27 cellular contexts compared by ENCODE assay signal in genomic region chr17:37190493-37190892, GRCh38.
DNase-seq lines count a peak whose midpoint lies in the region; TF ChIP-seq lines count a peak whose summit lies in the region.
"Had no signal": no experiment of that assay in that cellular context is flagged by ENCODE, and none has a peak within 500 bp of the region (broad histone marks: within the 10 kb centered on the region; RNA-seq: fewer than 3 reads in every experiment).

No MANE protein-coding gene starts in this region.

- no peak overlapping the region for H2BK120ac ChIP-seq in H9 (ENCODE audit: low read depth, low read length, poor library complexity, severe bottlenecking)

- H2BK12ac ChIP-seq in H9 (ENCODE audit: insufficient read length, low read depth, low read length) = no peak overlapping the region

- DNase-seq in BJ (ENCODE audit: low read depth) (no peak), H9 (no peak), chondrocyte (ENCODE audit: low spot score) (no peak), activated T-cell treated with anti-CD3 and anti-CD28 coated beads for 4 hours (no peak), medulla oblongata (ENCODE audit: extremely low spot score) (no peak), NCI-H1105 (lab: John Stamatoyannopoulos, UW) (no peak), NCI-H187 treated with DMSO at 0.1 percent for 48 hours (lab: John Stamatoyannopoulos, UW) (no peak)
- DNase-seq: ACHN; activated CD4-positive, alpha-beta T cell treated with anti-CD3 and anti-CD28 coated beads for 36 hours; activated CD8-positive, alpha-beta memory T cell treated with anti-CD3 and anti-CD28 coated beads for 24 hours; activated naive CD4-positive, alpha-beta T cell; activated T-cell treated with anti-CD3 and anti-CD28 coated beads, Interleukin-2, amount 50 U/mL, for 24 hours; amygdala; CD4-positive, CD25-positive, alpha-beta regulatory T cell; DMS 273 treated with DMSO at 0.1 percent for 48 hours; left colon; mesendoderm; MM.1S; NCI-H1417 treated with DMSO at 0.1 percent for 48 hours; NCI-H524; stimulated activated CD4-positive, alpha-beta T cell treated with anti-CD3 and anti-CD28 coated beads, Interleukin-2, amount 100 ng/mL, for 48 hours; substantia nigra; uterus had no signal

- no peak overlapping the region for H3T11ph ChIP-seq in H9 (ENCODE audit: low read length)

- H4K8ac ChIP-seq in H9 (replicated peaks; ENCODE audit: insufficient read length, low read depth, low read length) = no peak overlapping the region

- no peak overlapping the region for H2BK20ac ChIP-seq in H9 (ENCODE audit: low read depth, low read length, poor library complexity, severe bottlenecking)

- CTCF ChIA-PET in BJ (lab: Yijun Ruan, JAX) = interaction anchor here (0.9 to 1.2 kb wide), 3 partner anchors 9 to 17 kb away, joined by 3 read pairs; no protein-coding TSS in a partner anchor

- H3K4me3 Mint-ChIP-seq in H9 (no peak overlapping the region), chondrocyte (ENCODE audit: unreplicated experiment) (no peak overlapping the region), nephron (no peak overlapping the region)
- H3K4me3 Mint-ChIP-seq: activated CD4-positive, alpha-beta T cell treated with anti-CD3 and anti-CD28 coated beads for 36 hours; activated T-cell treated with anti-CD3 and anti-CD28 coated beads, Interleukin-2, amount 50 U/mL, for 24 hours; CD4-positive, CD25-positive, alpha-beta regulatory T cell; dendritic cell treated with granulocyte-macrophage colony-stimulating factor and Interleukin-4, amounts not matched to agents 40 ng/mL and 50 ng/mL, for 4 days; stimulated activated effector memory CD8-positive, alpha-beta T cell treated with anti-CD3 and anti-CD28 coated beads, Interleukin-12 subunit alpha, Interleukin-12 subunit beta, amount 100 ng/mL, for 72 hours; T-helper 1 cell treated with Interleukin-12 subunit alpha and Interleukin-12 subunit beta and Interleukin-4 antibody, amounts not matched to agents 30 μg/mL and 1 μg/mL, for 36 hours had no signal

- no peaks in the 10 kb centered on the region; the same call in 1 of the 2 replicates for H3K4me1 ChIP-seq in H9 (ENCODE audit: insufficient read depth, low read length)
- H3K4me1 ChIP-seq: uterus had no signal

- H2AFZ ChIP-seq in H9 (ENCODE audit: low read length) = no peak overlapping the region

- H3K27me3 Mint-ChIP-seq in H9 (ENCODE audit: low read depth) (no peaks in the 10 kb centered on the region), chondrocyte (ENCODE audit: low read depth) (no peaks in the 10 kb centered on the region), nephron (ENCODE audit: low read depth) (no peaks in the 10 kb centered on the region)
- H3K27me3 Mint-ChIP-seq: activated CD4-positive, alpha-beta T cell treated with anti-CD3 and anti-CD28 coated beads for 36 hours; activated T-cell treated with anti-CD3 and anti-CD28 coated beads, Interleukin-2, amount 50 U/mL, for 24 hours; CD4-positive, CD25-positive, alpha-beta regulatory T cell; dendritic cell treated with granulocyte-macrophage colony-stimulating factor and Interleukin-4, amounts not matched to agents 40 ng/mL and 50 ng/mL, for 4 days had no signal

- H3K9me3 Mint-ChIP-seq in H9 (no peaks in the 10 kb centered on the region), chondrocyte (ENCODE audit: low read depth) (no peaks in the 10 kb centered on the region), nephron (no peaks in the 10 kb centered on the region)
- H3K9me3 Mint-ChIP-seq: activated T-cell treated with anti-CD3 and anti-CD28 coated beads, Interleukin-2, amount 50 U/mL, for 24 hours; CD4-positive, CD25-positive, alpha-beta regulatory T cell; dendritic cell treated with granulocyte-macrophage colony-stimulating factor and Interleukin-4, amounts not matched to agents 40 ng/mL and 50 ng/mL, for 4 days; stimulated activated effector memory CD8-positive, alpha-beta T cell treated with anti-CD3 and anti-CD28 coated beads, Interleukin-12 subunit alpha, Interleukin-12 subunit beta, amount 100 ng/mL, for 72 hours; T-helper 1 cell treated with Interleukin-12 subunit alpha and Interleukin-12 subunit beta and Interleukin-4 antibody, amounts not matched to agents 30 μg/mL and 1 μg/mL, for 36 hours had no signal

- no peaks in the 10 kb centered on the region for H4K20me1 ChIP-seq in H9 (ENCODE audit: control insufficient read depth, insufficient read depth, insufficient read length)

- POLR2A ChIA-PET in BJ (lab: Charles Lee) = no interaction called here

- H4K5ac ChIP-seq in H9 (ENCODE audit: insufficient read length, low read depth, low read length) = no peak overlapping the region

- H3K36me3 ChIP-seq in BJ (ENCODE audit: control insufficient read depth, insufficient read depth, low read length) = peaks cover 1% of the 10 kb centered on the region; the same call in 1 of the 2 replicates
- H3K36me3 ChIP-seq: uterus had no signal

- H3K9me3 ChIP-seq in H9 (ENCODE audit: control insufficient read depth, low read depth, low read length) = no peaks in the 10 kb centered on the region
- H3K9me3 ChIP-seq: uterus had no signal

- H3K4me2 ChIP-seq in H9 (ENCODE audit: insufficient read depth, insufficient read length, low read length) = no peak overlapping the region

- no peak overlapping the region for H3K27ac ChIP-seq in H9 (ENCODE audit: insufficient read length, low read depth, low read length)
- H3K27ac ChIP-seq: uterus had no signal

- H2BK5ac ChIP-seq in H9 (ENCODE audit: insufficient read length, low read length) = no peak overlapping the region

- H3K23ac ChIP-seq in H9 (ENCODE audit: insufficient read length, low read depth, low read length) = no peak overlapping the region

- no peak overlapping the region for H3K18ac ChIP-seq in H9 (ENCODE audit: insufficient read length, low read depth, low read length)

- no peak overlapping the region for H2AK5ac ChIP-seq in H9 (ENCODE audit: insufficient read length, low read length)

- H2BK15ac ChIP-seq in H9 (ENCODE audit: low read depth, low read length) = no peak overlapping the region

- peaks cover 18 to 62% (median 52%) of the 10 kb centered on the region in 3 experiments; a peak in 6 of 7 replicates for H3K36me3 Mint-ChIP-seq in H9 (ENCODE audit: insufficient read depth in 1 of 3, low read depth in 3 of 3)
- peaks cover 14% of the 10 kb centered on the region for H3K36me3 Mint-ChIP-seq in chondrocyte (ENCODE audit: low read depth)
- H3K36me3 Mint-ChIP-seq in nephron (ENCODE audit: low read depth) = peaks cover 48% of the 10 kb centered on the region

- no peak overlapping the region for H3K56ac ChIP-seq in H9 (ENCODE audit: insufficient read length, low read depth, low read length)

- H3K23me2 ChIP-seq in H9 (ENCODE audit: insufficient read length, low read depth, low read length, poor library complexity, severe bottlenecking) = no peaks in the 10 kb centered on the region

- no peak overlapping the region for H3K4ac ChIP-seq in H9 (ENCODE audit: low read depth, low read length)

- H3K4me3 ChIP-seq in BJ (ENCODE audit: low read depth, low read length) = no peak overlapping the region
- H3K4me3 ChIP-seq: uterus had no signal

- H4K91ac ChIP-seq in H9 (ENCODE audit: insufficient read length, low read depth, low read length) = no peak overlapping the region

- no peaks in the 10 kb centered on the region for H3K79me1 ChIP-seq in H9 (ENCODE audit: insufficient read depth, low read depth, low read length, poor library complexity, severe bottlenecking)

- TF ChIP-seq CTCF in BJ (IDR thresholded peaks at IDR 0.05; ENCODE audit: insufficient read depth, low read depth, low read length) (peak; percentile 6; the same call in 1 of the 2 replicates), H9 (conservative IDR thresholded peaks at IDR 0.05) (peak; percentile 45; the same call in 2 of the 3 replicates), chondrocyte (IDR thresholded peaks at IDR 0.05) (peak; percentile 43), nephron (IDR thresholded peaks at IDR 0.05; ENCODE audit: unreplicated experiment in 3 of 3) (peak; percentile 10 to 19 (median 15))

- H3K27me3 ChIP-seq in BJ (ENCODE audit: control insufficient read depth, insufficient read depth, low read length) (no peaks in the 10 kb centered on the region), H9 (ENCODE audit: insufficient read depth, low read length) (no peaks in the 10 kb centered on the region)
- H3K27me3 ChIP-seq: uterus had no signal

- H3K14ac ChIP-seq in H9 (ENCODE audit: insufficient read depth, low read length) = no peak overlapping the region

- no peak overlapping the region for H3K27ac Mint-ChIP-seq in H9
- no peak overlapping the region for H3K27ac Mint-ChIP-seq in chondrocyte (ENCODE audit: unreplicated experiment)
- no peak overlapping the region for H3K27ac Mint-ChIP-seq in nephron
- H3K27ac Mint-ChIP-seq: activated CD4-positive, alpha-beta T cell treated with anti-CD3 and anti-CD28 coated beads for 36 hours; activated T-cell treated with anti-CD3 and anti-CD28 coated beads, Interleukin-2, amount 50 U/mL, for 24 hours; dendritic cell treated with granulocyte-macrophage colony-stimulating factor and Interleukin-4, amounts not matched to agents 40 ng/mL and 50 ng/mL, for 4 days; stimulated activated effector memory CD8-positive, alpha-beta T cell treated with anti-CD3 and anti-CD28 coated beads, Interleukin-12 subunit alpha, Interleukin-12 subunit beta, amount 100 ng/mL, for 72 hours; T-helper 1 cell treated with Interleukin-12 subunit alpha and Interleukin-12 subunit beta and Interleukin-4 antibody, amounts not matched to agents 30 μg/mL and 1 μg/mL, for 36 hours had no signal

- H3K4me1 Mint-ChIP-seq in H9 (peaks cover 7 to 19% of the 10 kb centered on the region in 2 experiments), chondrocyte (ENCODE audit: low read depth) (peaks cover 13% of the 10 kb centered on the region), nephron (no peaks in the 10 kb centered on the region)
- H3K4me1 Mint-ChIP-seq: CD4-positive, CD25-positive, alpha-beta regulatory T cell had no signal

- H3K79me2 ChIP-seq in H9 (ENCODE audit: insufficient read depth, low read length) = no peaks in the 10 kb centered on the region

- H3K9ac ChIP-seq in H9 (ENCODE audit: extremely low read depth, insufficient read length, low read length) = no peak overlapping the region
